In the genomic region with DNA sequence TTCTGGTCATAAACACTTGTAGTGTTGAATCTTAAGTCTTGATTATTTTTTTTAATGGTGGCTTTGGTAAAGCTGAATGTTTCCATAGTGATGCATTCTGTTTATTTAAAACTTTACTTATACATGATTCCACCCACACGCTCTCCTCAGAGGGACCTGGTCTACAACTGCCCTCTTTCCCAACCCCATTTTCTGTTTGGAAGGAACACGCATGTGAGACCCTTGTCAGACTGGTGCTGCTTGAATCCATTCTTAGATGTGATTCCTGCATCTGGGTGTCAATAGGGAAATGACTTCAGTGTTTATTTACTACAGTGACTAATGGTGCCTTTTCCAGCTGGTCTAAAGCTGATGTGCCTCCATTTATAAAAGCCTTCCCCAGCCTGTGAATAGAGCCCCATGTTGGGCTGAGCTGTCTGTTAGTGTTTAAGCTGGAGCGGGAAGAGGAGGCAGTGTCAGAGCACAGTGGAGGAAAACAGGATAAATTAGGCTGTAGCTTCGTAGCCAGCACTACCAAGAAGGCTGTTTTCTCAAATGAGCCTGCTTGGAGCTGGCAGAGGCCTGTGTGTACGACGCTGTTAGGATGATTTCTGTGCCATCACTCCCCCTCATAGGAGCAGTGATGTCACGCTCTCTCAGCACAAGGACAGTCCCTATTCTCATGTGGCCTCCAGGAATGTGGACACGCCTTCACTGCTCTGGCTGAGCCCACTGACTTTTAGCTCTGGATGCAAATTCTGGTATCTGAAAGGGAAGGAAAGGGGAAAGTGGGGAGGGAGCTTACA, we compare ENCODE assay signal across 10 cellular contexts. TPM values are rescaled to one million over a fixed set of nuclear protein-coding genes. Genes with fewer than 3 reads are reported as not detected.
DNase-seq lines count a peak whose midpoint lies in the region; ATAC-seq, FAIRE-seq and TF ChIP-seq lines count a peak whose summit lies in the region.
"Had no signal": no experiment of that assay in that cellular context is flagged by ENCODE, and none has a peak within 500 bp of the region (broad histone marks: within the 10 kb centered on the region; RNA-seq: fewer than 3 reads in every experiment).

No MANE protein-coding gene starts in this region.

- no peaks in the 10 kb centered on the region for H3K9me3 Mint-ChIP-seq in endothelial cell (ENCODE audit: unreplicated experiment)
- no peaks in the 10 kb centered on the region for H3K9me3 Mint-ChIP-seq in activated CD4-positive, alpha-beta T cell treated with anti-CD3 and anti-CD28 coated beads, Interleukin-2, amount 10 ng/mL, durations not matched to agents 7 days and 5 days

- CTCF ChIA-PET in activated CD4-positive, alpha-beta T cell treated with anti-CD3 and anti-CD28 coated beads, Interleukin-2, amount 10 ng/mL, durations not matched to agents 7 days and 5 days (lab: Charles Lee), result interaction anchor here (0.6 to 1.9 kb wide), 4 partner anchors 20 to 362 kb away, joined by 3 to 5 read pairs (median 3); a partner anchor contains a TSS

- H3K27ac Mint-ChIP-seq in endothelial cell (ENCODE audit: unreplicated experiment), result no peak overlapping the region
- no peak overlapping the region for H3K27ac Mint-ChIP-seq in activated CD4-positive, alpha-beta T cell treated with anti-CD3 and anti-CD28 coated beads, Interleukin-2, amount 10 ng/mL, durations not matched to agents 7 days and 5 days

- H3K9me3 ChIP-seq in MM.1S (replicated peaks; ENCODE audit: insufficient read depth, low read length), result no peaks in the 10 kb centered on the region
- H3K9me3 ChIP-seq in lung (ENCODE audit: control insufficient read depth in 2 of 2, insufficient read depth in 1 of 2, low read length in 1 of 2), result no peaks in the 10 kb centered on the region
- no peaks in the 10 kb centered on the region for H3K9me3 ChIP-seq in small intestine (ENCODE audit: control insufficient read depth, low read depth)

- H3K27me3 ChIP-seq in MM.1S (replicated peaks; ENCODE audit: insufficient read depth, low read length), result no peaks in the 10 kb centered on the region
- no peaks in the 10 kb centered on the region for H3K27me3 ChIP-seq in lung (ENCODE audit: control insufficient read depth, insufficient read depth)
- H3K27me3 ChIP-seq in small intestine (ENCODE audit: control insufficient read depth in 2 of 2, insufficient read depth in 2 of 2, low read length in 2 of 2), result no peaks in the 10 kb centered on the region

- no peak overlapping the region for H3K4me3 ChIP-seq in MM.1S (ENCODE audit: low read length)
- H3K4me3 ChIP-seq in lung, result no peak overlapping the region
- no peak overlapping the region for H3K4me3 ChIP-seq in small intestine (ENCODE audit: low read depth in 1 of 2, low read length in 2 of 2)

- DNase-seq in MM.1S (peak; percentile 3), ecto neural progenitor cell (ENCODE audit: low spot score) (peak; percentile 53), lung (ENCODE audit: low spot score) (no peak), superior temporal gyrus (ENCODE audit: extremely low spot score) (peak; percentile 74), small intestine (no peak), endothelial cell (ENCODE audit: low spot score) (no peak)
- DNase-seq in activated CD4-positive, alpha-beta T cell treated with anti-CD3 and anti-CD28 coated beads, Interleukin-2, amount 10 ng/mL, durations not matched to agents 7 days and 5 days, result no peak
- DNase-seq: activated naive CD4-positive, alpha-beta T cell treated with anti-CD3 and anti-CD28 coated beads, Interleukin-2, amount 50 U/mL, for 16 hours had no signal

- no peak for FAIRE-seq in small intestine (lab: Jason Lieb, UNC)

- H3K4me1 ChIP-seq in MM.1S (ENCODE audit: low read length) (peaks cover 41% of the 10 kb centered on the region), lung (ENCODE audit: control insufficient read depth in 2 of 2, insufficient read depth in 2 of 2, low read length in 2 of 2) (peaks cover 3 to 8% of the 10 kb centered on the region in 2 donors), small intestine (ENCODE audit: control insufficient read depth in 2 of 2, insufficient read depth in 1 of 2, low read depth in 1 of 2, low read length in 1 of 2) (peaks cover 0 to 5% of the 10 kb centered on the region in 2 donors)

- POLR2A ChIA-PET in activated CD4-positive, alpha-beta T cell treated with anti-CD3 and anti-CD28 coated beads, Interleukin-2, amount 10 ng/mL, durations not matched to agents 7 days and 5 days (lab: Charles Lee), result no interaction called here

- no peaks in the 10 kb centered on the region; the same call in 1 of the 2 replicates for H3K36me3 ChIP-seq in MM.1S (replicated peaks; ENCODE audit: insufficient read depth, low read length)
- H3K36me3 ChIP-seq in lung (ENCODE audit: control insufficient read depth in 2 of 2, insufficient read depth in 2 of 2, low read length in 2 of 2), result peaks cover 5 to 10% of the 10 kb centered on the region in 2 donors
- H3K36me3 ChIP-seq in small intestine (ENCODE audit: control insufficient read depth in 2 of 2, insufficient read depth in 2 of 2, low read length in 2 of 2), result peaks cover 5 to 6% of the 10 kb centered on the region in 2 donors

- H3F3A ChIP-seq in MM.1S (ENCODE audit: insufficient read depth, low read length), result peaks cover 35% of the 10 kb centered on the region

- no peak for TF ChIP-seq CTCF in MM.1S (IDR thresholded peaks at IDR 0.05; ENCODE audit: low read length)
- no peak for TF ChIP-seq CTCF in lung (IDR thresholded peaks at IDR 0.05; ENCODE audit: control extremely low read depth, extremely low read depth)
- TF ChIP-seq CTCF in endothelial cell (IDR thresholded peaks at IDR 0.05; ENCODE audit: unreplicated experiment), result no peak

- H3K9ac ChIP-seq in MM.1S (ENCODE audit: low read length), result no peak overlapping the region

- no peak overlapping the region for H3K27ac ChIP-seq in MM.1S (ENCODE audit: low read length)
- H3K27ac ChIP-seq in lung (ENCODE audit: low read depth in 1 of 2, low read length in 1 of 2), result peak overlapping the region; percentile 22 to 83
- H3K27ac ChIP-seq in small intestine (ENCODE audit: low read depth in 1 of 2, low read length in 1 of 2), result peak overlapping the region in 1 of 2 donors; percentile 90
- H3K27ac ChIP-seq: RWPE1 had no signal

- no peaks in the 10 kb centered on the region for H3K4me1 Mint-ChIP-seq in endothelial cell (ENCODE audit: unreplicated experiment)
- H3K4me1 Mint-ChIP-seq in activated CD4-positive, alpha-beta T cell treated with anti-CD3 and anti-CD28 coated beads, Interleukin-2, amount 10 ng/mL, durations not matched to agents 7 days and 5 days, result peaks cover 16% of the 10 kb centered on the region

- no peak overlapping the region for H2AFZ ChIP-seq in MM.1S (ENCODE audit: low read length)

- no peaks in the 10 kb centered on the region for H3K79me2 ChIP-seq in MM.1S (ENCODE audit: low read length)

- no peak overlapping the region for H3K4me2 ChIP-seq in MM.1S (ENCODE audit: low read depth, low read length)

- no peaks in the 10 kb centered on the region for H3K9me2 ChIP-seq in MM.1S (replicated peaks; ENCODE audit: insufficient read depth, low read length)

- no peak for ATAC-seq in lung (ENCODE audit: insufficient read depth, low FRiP score)
- no peak for ATAC-seq in HG03159 (IDR thresholded peaks at IDR 0.05; ENCODE audit: unreplicated experiment)

- peaks cover 3% of the 10 kb centered on the region for H3K27me3 Mint-ChIP-seq in endothelial cell (ENCODE audit: unreplicated experiment)
- H3K27me3 Mint-ChIP-seq in activated CD4-positive, alpha-beta T cell treated with anti-CD3 and anti-CD28 coated beads, Interleukin-2, amount 10 ng/mL, durations not matched to agents 7 days and 5 days, result no peaks in the 10 kb centered on the region

- H3K4me3 Mint-ChIP-seq in endothelial cell (ENCODE audit: unreplicated experiment), result no peak overlapping the region
- H3K4me3 Mint-ChIP-seq in activated CD4-positive, alpha-beta T cell treated with anti-CD3 and anti-CD28 coated beads, Interleukin-2, amount 10 ng/mL, durations not matched to agents 7 days and 5 days, result no peak overlapping the region

- WGBS in lung, 2 donors, result 67 to 71% methylated on average over 8 of the region's 8 CpGs
- WGBS in small intestine, 3 donors, result 61 to 87% (median 83%) methylated on average over 8 of the region's 8 CpGs

- H4K20me1 ChIP-seq in MM.1S (ENCODE audit: insufficient read depth, low read length), result no peaks in the 10 kb centered on the region

- peaks cover 13% of the 10 kb centered on the region for H3K36me3 Mint-ChIP-seq in endothelial cell (ENCODE audit: low read depth, unreplicated experiment)
- H3K36me3 Mint-ChIP-seq in activated CD4-positive, alpha-beta T cell treated with anti-CD3 and anti-CD28 coated beads, Interleukin-2, amount 10 ng/mL, durations not matched to agents 7 days and 5 days (ENCODE audit: low read depth), result peaks cover 22% of the 10 kb centered on the region

RNA-seq across cellular contexts. Expression of a gene that starts 18.9 kb away (rescaled TPM):
- 100 to 1,000 TPM in 1 of 2 donors, 10 to 100 TPM in 1; 29.0 to 103 TPM for total RNA-seq in lung
- 100 to 1,000 TPM; 110 to 165 TPM for polyA plus RNA-seq in lung
- 10 to 100 TPM in 2 of 3 donors, 1 to 10 TPM in 1; 6.7 to 55.1 (median 36.5) TPM for polyA plus RNA-seq in small intestine
- 0.15 TPM for total RNA-seq in endothelial cell (ENCODE audit: unreplicated experiment)
- not detected for total RNA-seq in activated CD4-positive, alpha-beta T cell treated with anti-CD3 and anti-CD28 coated beads, Interleukin-2, amount 10 ng/mL, durations not matched to agents 7 days and 5 days

RNA-seq across cellular contexts. Expression of a gene that starts 42.9 kb away (rescaled TPM):
- 10 to 100 TPM; 42.8 to 43.7 TPM for total RNA-seq in lung
- polyA plus RNA-seq in lung, result 10 to 100 TPM; 22.6 to 23.6 TPM
- 10 to 100 TPM; 30.0 to 40.3 (median 39.2) TPM for polyA plus RNA-seq in small intestine
- 27.3 TPM for total RNA-seq in endothelial cell (ENCODE audit: unreplicated experiment)
- 10 to 100 TPM; 34.6 to 38.5 TPM for total RNA-seq in activated CD4-positive, alpha-beta T cell treated with anti-CD3 and anti-CD28 coated beads, Interleukin-2, amount 10 ng/mL, durations not matched to agents 7 days and 5 days

Comparison
In these comparisons a context has a peak if more than half of its experiments do, and no peak if none do; other contexts are left out.
1. DNase-seq: peak in MM.1S (single experiment), ecto neural progenitor cell (single experiment) and superior temporal gyrus (single experiment); none in lung (single experiment), small intestine (single experiment), endothelial cell (single experiment) and activated CD4-positive, alpha-beta T cell treated with anti-CD3 and anti-CD28 coated beads, Interleukin-2, amount 10 ng/mL, durations not matched to agents 7 days and 5 days (single experiment).
2. RNA of a gene that starts 18.9 kb away (total RNA-seq): 29.0 to 103 TPM in lung; 0.15 TPM in endothelial cell (single experiment) and not detected in activated CD4-positive, alpha-beta T cell treated with anti-CD3 and anti-CD28 coated beads, Interleukin-2, amount 10 ng/mL, durations not matched to agents 7 days and 5 days; every median in the first group is over 10 times any median in the second.